2 cellular contexts compared by ENCODE assay signal in the genomic region with DNA sequence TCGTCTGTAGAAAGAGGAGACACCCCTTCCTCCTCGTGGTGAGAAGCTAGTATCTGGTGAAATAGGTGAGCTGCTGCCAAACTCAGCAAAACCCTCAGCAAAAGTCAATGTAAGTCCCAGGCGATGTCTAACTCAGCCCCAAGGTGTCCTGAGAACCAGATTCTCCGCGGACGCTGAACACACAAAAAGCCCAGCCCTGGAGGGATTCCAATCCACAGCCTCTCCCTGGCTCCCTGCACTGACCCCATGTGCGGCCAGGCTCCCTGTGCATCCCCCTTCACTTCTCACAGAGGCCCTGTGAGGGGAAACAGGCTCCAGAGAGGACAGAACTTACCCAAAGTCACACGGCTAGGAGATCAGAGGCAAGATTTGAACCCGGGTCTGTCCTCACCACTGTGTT.
TF ChIP-seq lines count a peak whose summit lies in the region.

No MANE protein-coding gene starts in this region.

TF ChIP-seq in HepG2, 621 proteins besides CTCF, POLR2A, EP300 and RAD21 (continued from another document):
- TF ChIP-seq, protein P1, sequence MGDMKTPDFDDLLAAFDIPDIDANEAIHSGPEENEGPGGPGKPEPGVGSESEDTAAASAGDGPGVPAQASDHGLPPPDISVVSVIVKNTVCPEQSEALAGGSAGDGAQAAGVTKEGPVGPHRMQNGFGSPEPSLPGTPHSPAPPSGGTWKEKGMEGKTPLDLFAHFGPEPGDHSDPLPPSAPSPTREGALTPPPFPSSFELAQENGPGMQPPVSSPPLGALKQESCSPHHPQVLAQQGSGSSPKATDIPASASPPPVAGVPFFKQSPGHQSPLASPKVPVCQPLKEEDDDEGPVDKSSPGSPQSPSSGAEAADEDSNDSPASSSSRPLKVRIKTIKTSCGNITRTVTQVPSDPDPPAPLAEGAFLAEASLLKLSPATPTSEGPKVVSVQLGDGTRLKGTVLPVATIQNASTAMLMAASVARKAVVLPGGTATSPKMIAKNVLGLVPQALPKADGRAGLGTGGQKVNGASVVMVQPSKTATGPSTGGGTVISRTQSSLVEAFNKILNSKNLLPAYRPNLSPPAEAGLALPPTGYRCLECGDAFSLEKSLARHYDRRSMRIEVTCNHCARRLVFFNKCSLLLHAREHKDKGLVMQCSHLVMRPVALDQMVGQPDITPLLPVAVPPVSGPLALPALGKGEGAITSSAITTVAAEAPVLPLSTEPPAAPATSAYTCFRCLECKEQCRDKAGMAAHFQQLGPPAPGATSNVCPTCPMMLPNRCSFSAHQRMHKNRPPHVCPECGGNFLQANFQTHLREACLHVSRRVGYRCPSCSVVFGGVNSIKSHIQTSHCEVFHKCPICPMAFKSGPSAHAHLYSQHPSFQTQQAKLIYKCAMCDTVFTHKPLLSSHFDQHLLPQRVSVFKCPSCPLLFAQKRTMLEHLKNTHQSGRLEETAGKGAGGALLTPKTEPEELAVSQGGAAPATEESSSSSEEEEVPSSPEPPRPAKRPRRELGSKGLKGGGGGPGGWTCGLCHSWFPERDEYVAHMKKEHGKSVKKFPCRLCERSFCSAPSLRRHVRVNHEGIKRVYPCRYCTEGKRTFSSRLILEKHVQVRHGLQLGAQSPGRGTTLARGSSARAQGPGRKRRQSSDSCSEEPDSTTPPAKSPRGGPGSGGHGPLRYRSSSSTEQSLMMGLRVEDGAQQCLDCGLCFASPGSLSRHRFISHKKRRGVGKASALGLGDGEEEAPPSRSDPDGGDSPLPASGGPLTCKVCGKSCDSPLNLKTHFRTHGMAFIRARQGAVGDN (CRISPR knock-in tag; IDR thresholded peaks at IDR 0.05): peak; percentile 6; the same call in 1 of the 2 replicates
- TF ChIP-seq ZNF75D (CRISPR knock-in tag; IDR thresholded peaks at IDR 0.05; ENCODE audit: borderline replicate concordance) (no peak), ZBTB8A (CRISPR knock-in tag; IDR thresholded peaks at IDR 0.05; ENCODE audit: borderline replicate concordance, low read depth) (no peak), BATF2 (CRISPR knock-in tag; IDR thresholded peaks at IDR 0.05) (no peak)
- TF ChIP-seq, protein P2, sequence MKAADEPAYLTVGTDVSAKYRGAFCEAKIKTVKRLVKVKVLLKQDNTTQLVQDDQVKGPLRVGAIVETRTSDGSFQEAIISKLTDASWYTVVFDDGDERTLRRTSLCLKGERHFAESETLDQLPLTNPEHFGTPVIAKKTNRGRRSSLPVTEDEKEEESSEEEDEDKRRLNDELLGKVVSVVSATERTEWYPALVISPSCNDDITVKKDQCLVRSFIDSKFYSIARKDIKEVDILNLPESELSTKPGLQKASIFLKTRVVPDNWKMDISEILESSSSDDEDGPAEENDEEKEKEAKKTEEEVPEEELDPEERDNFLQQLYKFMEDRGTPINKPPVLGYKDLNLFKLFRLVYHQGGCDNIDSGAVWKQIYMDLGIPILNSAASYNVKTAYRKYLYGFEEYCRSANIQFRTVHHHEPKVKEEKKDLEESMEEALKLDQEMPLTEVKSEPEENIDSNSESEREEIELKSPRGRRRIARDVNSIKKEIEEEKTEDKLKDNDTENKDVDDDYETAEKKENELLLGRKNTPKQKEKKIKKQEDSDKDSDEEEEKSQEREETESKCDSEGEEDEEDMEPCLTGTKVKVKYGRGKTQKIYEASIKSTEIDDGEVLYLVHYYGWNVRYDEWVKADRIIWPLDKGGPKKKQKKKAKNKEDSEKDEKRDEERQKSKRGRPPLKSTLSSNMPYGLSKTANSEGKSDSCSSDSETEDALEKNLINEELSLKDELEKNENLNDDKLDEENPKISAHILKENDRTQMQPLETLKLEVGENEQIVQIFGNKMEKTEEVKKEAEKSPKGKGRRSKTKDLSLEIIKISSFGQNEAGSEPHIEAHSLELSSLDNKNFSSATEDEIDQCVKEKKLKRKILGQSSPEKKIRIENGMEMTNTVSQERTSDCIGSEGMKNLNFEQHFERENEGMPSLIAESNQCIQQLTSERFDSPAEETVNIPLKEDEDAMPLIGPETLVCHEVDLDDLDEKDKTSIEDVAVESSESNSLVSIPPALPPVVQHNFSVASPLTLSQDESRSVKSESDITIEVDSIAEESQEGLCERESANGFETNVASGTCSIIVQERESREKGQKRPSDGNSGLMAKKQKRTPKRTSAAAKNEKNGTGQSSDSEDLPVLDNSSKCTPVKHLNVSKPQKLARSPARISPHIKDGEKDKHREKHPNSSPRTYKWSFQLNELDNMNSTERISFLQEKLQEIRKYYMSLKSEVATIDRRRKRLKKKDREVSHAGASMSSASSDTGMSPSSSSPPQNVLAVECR (CRISPR knock-in tag; IDR thresholded peaks at IDR 0.05; ENCODE audit: borderline replicate concordance): no peak

TF ChIP-seq in HEK293T, 16 proteins besides CTCF, POLR2A, EP300 and RAD21 (continued from another document):
- no peak for TF ChIP-seq BHLHE40 (IDR thresholded peaks at IDR 0.05; ENCODE audit: borderline replicate concordance)
